Comparison of ENCODE assay signal across 1 cellular context in the genomic region with DNA sequence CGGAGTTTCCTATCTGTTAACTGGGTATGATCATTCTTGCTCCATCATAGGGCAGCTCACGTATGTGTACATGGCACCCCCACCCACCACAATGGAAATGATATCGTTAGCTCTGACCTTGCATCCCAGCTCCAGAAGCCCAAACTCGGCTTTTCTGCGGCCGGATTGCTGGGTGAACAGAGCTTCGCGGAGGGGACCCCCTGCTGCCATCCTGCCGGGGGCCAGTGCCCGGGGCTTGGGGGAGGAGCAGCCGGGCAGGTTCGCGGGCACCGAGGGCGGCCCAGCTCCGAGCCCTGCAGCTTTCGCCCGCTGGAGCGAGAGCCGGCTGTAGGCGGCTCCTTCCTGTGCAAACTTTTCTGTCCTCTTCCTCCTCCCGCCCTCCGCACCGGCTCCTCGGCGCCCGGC.
TF ChIP-seq lines count a peak whose summit lies in the region.

No MANE protein-coding gene starts in this region.

TF ChIP-seq in HCT116, 20 proteins besides CTCF, POLR2A, EP300 and RAD21 (continued from another document):
- TF ChIP-seq, protein P1, sequence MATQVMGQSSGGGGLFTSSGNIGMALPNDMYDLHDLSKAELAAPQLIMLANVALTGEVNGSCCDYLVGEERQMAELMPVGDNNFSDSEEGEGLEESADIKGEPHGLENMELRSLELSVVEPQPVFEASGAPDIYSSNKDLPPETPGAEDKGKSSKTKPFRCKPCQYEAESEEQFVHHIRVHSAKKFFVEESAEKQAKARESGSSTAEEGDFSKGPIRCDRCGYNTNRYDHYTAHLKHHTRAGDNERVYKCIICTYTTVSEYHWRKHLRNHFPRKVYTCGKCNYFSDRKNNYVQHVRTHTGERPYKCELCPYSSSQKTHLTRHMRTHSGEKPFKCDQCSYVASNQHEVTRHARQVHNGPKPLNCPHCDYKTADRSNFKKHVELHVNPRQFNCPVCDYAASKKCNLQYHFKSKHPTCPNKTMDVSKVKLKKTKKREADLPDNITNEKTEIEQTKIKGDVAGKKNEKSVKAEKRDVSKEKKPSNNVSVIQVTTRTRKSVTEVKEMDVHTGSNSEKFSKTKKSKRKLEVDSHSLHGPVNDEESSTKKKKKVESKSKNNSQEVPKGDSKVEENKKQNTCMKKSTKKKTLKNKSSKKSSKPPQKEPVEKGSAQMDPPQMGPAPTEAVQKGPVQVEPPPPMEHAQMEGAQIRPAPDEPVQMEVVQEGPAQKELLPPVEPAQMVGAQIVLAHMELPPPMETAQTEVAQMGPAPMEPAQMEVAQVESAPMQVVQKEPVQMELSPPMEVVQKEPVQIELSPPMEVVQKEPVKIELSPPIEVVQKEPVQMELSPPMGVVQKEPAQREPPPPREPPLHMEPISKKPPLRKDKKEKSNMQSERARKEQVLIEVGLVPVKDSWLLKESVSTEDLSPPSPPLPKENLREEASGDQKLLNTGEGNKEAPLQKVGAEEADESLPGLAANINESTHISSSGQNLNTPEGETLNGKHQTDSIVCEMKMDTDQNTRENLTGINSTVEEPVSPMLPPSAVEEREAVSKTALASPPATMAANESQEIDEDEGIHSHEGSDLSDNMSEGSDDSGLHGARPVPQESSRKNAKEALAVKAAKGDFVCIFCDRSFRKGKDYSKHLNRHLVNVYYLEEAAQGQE (IDR thresholded peaks at IDR 0.05; ENCODE audit: low read depth) = no peak
- TF ChIP-seq, protein P2, sequence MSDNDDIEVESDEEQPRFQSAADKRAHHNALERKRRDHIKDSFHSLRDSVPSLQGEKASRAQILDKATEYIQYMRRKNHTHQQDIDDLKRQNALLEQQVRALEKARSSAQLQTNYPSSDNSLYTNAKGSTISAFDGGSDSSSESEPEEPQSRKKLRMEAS (IDR thresholded peaks at IDR 0.05) = no peak
- no peak for TF ChIP-seq ELF1 (IDR thresholded peaks at IDR 0.05; ENCODE audit: borderline replicate concordance, low read depth)
- no peak for TF ChIP-seq CBX3 (IDR thresholded peaks at IDR 0.05; ENCODE audit: low read depth)
- no peak for TF ChIP-seq EZH2 (IDR thresholded peaks at IDR 0.05)
- TF ChIP-seq SRF (IDR thresholded peaks at IDR 0.05; ENCODE audit: low read depth) = no peak
- no peak for TF ChIP-seq YY1 (IDR thresholded peaks at IDR 0.05; ENCODE audit: extremely low read depth, insufficient replicate concordance, low read depth, low read length)
- no peak for TF ChIP-seq ZFX (IDR thresholded peaks at IDR 0.05)
- no peak for TF ChIP-seq SP1 (IDR thresholded peaks at IDR 0.05; ENCODE audit: low read depth)
- TF ChIP-seq ZBTB33 (IDR thresholded peaks at IDR 0.05; ENCODE audit: extremely low read depth, insufficient replicate concordance, low read length) = no peak
- no peak for TF ChIP-seq SIN3A (IDR thresholded peaks at IDR 0.05; ENCODE audit: low read depth)
